25 cellular contexts compared by ENCODE assay signal in the genomic region with DNA sequence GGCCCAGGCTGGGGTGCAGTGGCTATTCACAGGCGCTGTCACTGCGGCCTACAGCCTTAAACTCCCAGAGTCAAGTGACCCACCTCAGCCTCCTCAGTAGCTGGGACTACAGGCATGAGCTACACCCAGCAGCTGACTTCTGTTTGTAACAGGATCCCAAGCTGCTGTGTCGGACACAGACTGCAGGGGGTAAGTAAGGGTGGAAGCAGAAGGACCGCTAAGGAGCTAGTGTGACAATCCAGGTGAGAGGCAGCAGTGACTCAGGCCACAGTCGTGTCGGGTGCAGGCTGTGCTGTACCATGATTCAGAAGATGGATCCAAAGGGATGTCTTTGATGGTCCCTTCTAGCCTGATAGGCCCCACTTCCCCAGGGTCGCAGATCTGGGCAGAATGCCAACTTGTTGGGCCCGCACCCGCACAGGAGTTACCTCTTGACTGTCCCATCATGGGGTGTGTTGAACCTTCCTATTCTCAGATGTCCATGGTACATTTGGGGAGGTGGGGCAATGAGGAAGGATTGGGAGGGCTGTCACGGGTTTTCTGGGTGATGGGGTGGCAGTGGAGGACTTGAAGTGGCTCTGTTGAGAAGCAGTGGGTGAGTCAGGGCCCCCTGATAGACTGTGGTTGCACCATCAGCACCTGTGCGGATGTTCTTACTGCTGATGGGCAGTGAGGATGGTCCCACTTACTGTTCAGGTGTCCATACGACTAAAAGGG.
"Had no signal": no experiment of that assay in that cellular context is flagged by ENCODE, and none has a peak within 500 bp of the region (broad histone marks: within the 10 kb centered on the region; RNA-seq: fewer than 3 reads in every experiment).

No MANE protein-coding gene starts in this region.

- H3K9ac ChIP-seq: parathyroid adenoma had no signal

- H3K4me1 Mint-ChIP-seq: activated T-helper 17 cell treated with anti-CD3 and anti-CD28 coated beads, Interleukin-2, amount 50 U/mL, for 72 hours; immature natural killer cell; stimulated activated effector memory CD8-positive, alpha-beta T cell treated with anti-CD3 and anti-CD28 coated beads, Interleukin-12 subunit alpha, Interleukin-12 subunit beta, amount 100 ng/mL, for 72 hours; stimulated activated naive CD8-positive, alpha-beta T cell treated with anti-CD3 and anti-CD28 coated beads, Interleukin-15, amount 100 ng/mL, for 72 hours had no signal

- H3K79me2 ChIP-seq: hepatocyte, parathyroid adenoma had no signal

- H3K36me3 Mint-ChIP-seq: activated naive CD4-positive, alpha-beta T cell treated with anti-CD3 and anti-CD28 coated beads, Interleukin-2, amount 50 U/mL, for 72 hours had no signal

- H3K4me1 ChIP-seq: parathyroid adenoma, suprapubic skin, tibial nerve, uterus had no signal

- H3K4me3 Mint-ChIP-seq: activated CD8-positive, alpha-beta T cell treated with anti-CD3 and anti-CD28 coated beads, Interleukin-2, amount 10 ng/mL, durations not matched to agents 7 days and 5 days; activated T-helper 17 cell treated with anti-CD3 and anti-CD28 coated beads, Interleukin-2, amount 50 U/mL, for 72 hours; effector memory CD8-positive, alpha-beta T cell; immature natural killer cell; nephron; stimulated activated effector memory CD8-positive, alpha-beta T cell treated with anti-CD3 and anti-CD28 coated beads, Interleukin-12 subunit alpha, Interleukin-12 subunit beta, amount 100 ng/mL, for 72 hours; stimulated activated naive CD8-positive, alpha-beta T cell treated with anti-CD3 and anti-CD28 coated beads, Interleukin-15, amount 100 ng/mL, for 72 hours had no signal

- DNase-seq: activated CD4-positive, alpha-beta T cell treated with anti-CD3 and anti-CD28 coated beads for 1 hour; activated CD4-positive, alpha-beta T cell treated with anti-CD3 and anti-CD28 coated beads, Interleukin-2, amount 50 U/mL, for 1 hour; activated CD8-positive, alpha-beta T cell treated with anti-CD3 and anti-CD28 coated beads, Interleukin-2, amount 10 ng/mL, durations not matched to agents 7 days and 5 days; activated T-cell treated with anti-CD3 and anti-CD28 coated beads, Interleukin-2, amount 50 U/mL, for 1 hour; central memory CD4-positive, alpha-beta T cell; dorsolateral prefrontal cortex; effector memory CD8-positive, alpha-beta T cell; foreskin melanocyte; immature natural killer cell; left ventricle myocardium superior; right cardiac atrium; small intestine; stimulated activated CD4-positive, alpha-beta T cell treated with anti-CD3 and anti-CD28 coated beads, Interleukin-2, amount 100 ng/mL, for 24 hours; stimulated activated naive CD8-positive, alpha-beta T cell treated with anti-CD3 and anti-CD28 coated beads, Interleukin-15, amount 100 ng/mL, for 72 hours; T-helper 9 cell; uterus had no signal

- H3K9me3 ChIP-seq: suprapubic skin, tibial nerve, uterus had no signal

- ATAC-seq: activated CD8-positive, alpha-beta T cell treated with anti-CD3 and anti-CD28 coated beads, Interleukin-2, amount 10 ng/mL, durations not matched to agents 7 days and 5 days; activated naive CD4-positive, alpha-beta T cell treated with anti-CD3 and anti-CD28 coated beads, Interleukin-2, amount 50 U/mL, for 72 hours; activated T-helper 17 cell treated with anti-CD3 and anti-CD28 coated beads, Interleukin-2, amount 50 U/mL, for 72 hours; effector memory CD8-positive, alpha-beta T cell; esophagus mucosa; left ventricle myocardium superior; right cardiac atrium; stimulated activated effector memory CD8-positive, alpha-beta T cell treated with anti-CD3 and anti-CD28 coated beads, Interleukin-12 subunit alpha, Interleukin-12 subunit beta, amount 100 ng/mL, for 72 hours; stimulated activated naive CD8-positive, alpha-beta T cell treated with anti-CD3 and anti-CD28 coated beads, Interleukin-15, amount 100 ng/mL, for 72 hours had no signal

- H3K4me2 ChIP-seq: hepatocyte had no signal

- H3K36me3 ChIP-seq: uterus had no signal

- H3K27me3 ChIP-seq: dorsolateral prefrontal cortex, hepatocyte, suprapubic skin, tibial nerve, uterus had no signal

- H3K27ac ChIP-seq: dorsolateral prefrontal cortex, hepatocyte, parathyroid adenoma, suprapubic skin, tibial nerve, uterus had no signal

- H3K27me3 Mint-ChIP-seq: activated T-helper 17 cell treated with anti-CD3 and anti-CD28 coated beads, Interleukin-2, amount 50 U/mL, for 72 hours; stimulated activated naive CD8-positive, alpha-beta T cell treated with anti-CD3 and anti-CD28 coated beads, Interleukin-15, amount 100 ng/mL, for 72 hours had no signal

- H3K27ac Mint-ChIP-seq: activated CD8-positive, alpha-beta T cell treated with anti-CD3 and anti-CD28 coated beads, Interleukin-2, amount 10 ng/mL, durations not matched to agents 7 days and 5 days; activated T-helper 17 cell treated with anti-CD3 and anti-CD28 coated beads, Interleukin-2, amount 50 U/mL, for 72 hours; immature natural killer cell; nephron; stimulated activated effector memory CD8-positive, alpha-beta T cell treated with anti-CD3 and anti-CD28 coated beads, Interleukin-12 subunit alpha, Interleukin-12 subunit beta, amount 100 ng/mL, for 72 hours had no signal

- H3K9me3 Mint-ChIP-seq: activated naive CD4-positive, alpha-beta T cell treated with anti-CD3 and anti-CD28 coated beads, Interleukin-2, amount 50 U/mL, for 72 hours; activated T-helper 17 cell treated with anti-CD3 and anti-CD28 coated beads, Interleukin-2, amount 50 U/mL, for 72 hours; effector memory CD8-positive, alpha-beta T cell; nephron; stimulated activated effector memory CD8-positive, alpha-beta T cell treated with anti-CD3 and anti-CD28 coated beads, Interleukin-12 subunit alpha, Interleukin-12 subunit beta, amount 100 ng/mL, for 72 hours; stimulated activated naive CD8-positive, alpha-beta T cell treated with anti-CD3 and anti-CD28 coated beads, Interleukin-15, amount 100 ng/mL, for 72 hours had no signal

- H2AFZ ChIP-seq: hepatocyte, parathyroid adenoma had no signal

- H3K4me3 ChIP-seq: dorsolateral prefrontal cortex, hepatocyte, suprapubic skin, tibial nerve, uterus had no signal
